ENCODE assay signal across 11 cellular contexts in the genomic region with DNA sequence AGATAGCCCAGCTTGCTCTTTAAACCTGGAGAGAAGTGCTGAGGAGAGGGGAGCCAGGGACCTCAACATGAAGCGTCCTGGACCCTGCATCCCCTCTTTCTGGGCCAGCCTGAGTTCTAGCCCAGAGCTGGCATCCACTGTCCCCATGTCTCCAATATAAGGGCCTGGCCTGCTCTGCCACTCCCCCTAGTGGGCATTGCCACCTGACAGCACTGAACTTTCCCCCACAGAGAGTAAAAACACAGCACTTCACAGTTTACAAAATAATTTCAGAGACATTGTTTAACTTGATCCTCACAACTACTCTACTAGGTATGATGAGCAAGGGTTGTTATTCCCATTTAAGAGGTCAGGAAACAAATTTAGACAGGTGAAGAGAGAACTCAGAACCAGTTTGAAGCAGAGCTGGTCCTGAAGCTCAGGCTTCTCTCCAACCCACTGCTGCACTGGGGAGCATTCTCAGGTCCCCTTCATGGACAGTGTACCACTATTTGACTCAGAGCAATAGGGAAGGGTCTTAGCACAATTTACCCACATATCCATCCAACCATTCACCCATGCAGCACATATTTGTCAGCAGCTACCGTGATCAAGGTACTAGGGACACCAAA.
DNase-seq lines count a peak whose midpoint lies in the region; ATAC-seq, FAIRE-seq and TF ChIP-seq lines count a peak whose summit lies in the region.
"Had no signal": no experiment of that assay in that cellular context is flagged by ENCODE, and none has a peak within 500 bp of the region (broad histone marks: within the 10 kb centered on the region; RNA-seq: fewer than 3 reads in every experiment).

No MANE protein-coding gene starts in this region.

- no peaks in the 10 kb centered on the region for H3K36me3 Mint-ChIP-seq in natural killer cell treated with Interleukin-12 subunit alpha and Interleukin-12 subunit beta and Interleukin-15 and Interleukin-18, amount 100 ng/mL, for 72 hours

- H3K4me3 ChIP-seq in astrocyte of the cerebellum (ENCODE audit: low read depth, low read length) (no peak overlapping the region), kidney (ENCODE audit: low read length in 2 of 2) (no peak overlapping the region)
- H3K4me3 ChIP-seq: BLaER1 treated with 17β-estradiol and CSF1 and Interleukin-3, amounts not matched to agents 10 nM and 100 nM had no signal

- FAIRE-seq in kidney (lab: Jason Lieb, UNC) (no peak), urothelium cell line (lab: Jason Lieb, UNC) (no peak)
- FAIRE-seq: TTC549 had no signal

- H3K4me3 Mint-ChIP-seq in natural killer cell treated with Interleukin-12 subunit alpha and Interleukin-12 subunit beta and Interleukin-15 and Interleukin-18, amount 100 ng/mL, for 72 hours, result no peak overlapping the region

- H3K27ac Mint-ChIP-seq in natural killer cell treated with Interleukin-12 subunit alpha and Interleukin-12 subunit beta and Interleukin-15 and Interleukin-18, amount 100 ng/mL, for 72 hours, result no peak overlapping the region

- no peaks in the 10 kb centered on the region for H3K9me3 Mint-ChIP-seq in natural killer cell treated with Interleukin-12 subunit alpha and Interleukin-12 subunit beta and Interleukin-15 and Interleukin-18, amount 100 ng/mL, for 72 hours

- H3K4me1 ChIP-seq in kidney (ENCODE audit: control insufficient read depth in 1 of 2, insufficient read depth in 1 of 2, low read depth in 1 of 2, low read length in 2 of 2), result no peaks in the 10 kb centered on the region
- H3K4me1 ChIP-seq: BLaER1 treated with 17β-estradiol and CSF1 and Interleukin-3, amounts not matched to agents 10 nM and 100 nM had no signal

- H3K9ac ChIP-seq in kidney (ENCODE audit: low read length in 2 of 2), result no peak overlapping the region
- H3K9ac ChIP-seq: BLaER1 treated with 17β-estradiol and CSF1 and Interleukin-3, amounts not matched to agents 10 nM and 100 nM had no signal

- intact Hi-C loops in kidney (cut with DNase I), result no loop called here

- no peaks in the 10 kb centered on the region for H3K4me1 Mint-ChIP-seq in natural killer cell treated with Interleukin-12 subunit alpha and Interleukin-12 subunit beta and Interleukin-15 and Interleukin-18, amount 100 ng/mL, for 72 hours (ENCODE audit: low read depth in 2 of 2)

- in situ Hi-C loops in astrocyte of the cerebellum (cut with HindIII; ENCODE audit: low sequenced_read_pairs), result no loop called here

- H3K36me3 ChIP-seq in kidney (ENCODE audit: control insufficient read depth in 1 of 2, insufficient read depth in 2 of 2, low read length in 2 of 2), result no peaks in the 10 kb centered on the region
- H3K36me3 ChIP-seq: BLaER1 treated with 17β-estradiol and CSF1 and Interleukin-3, amounts not matched to agents 10 nM and 100 nM; neutrophil had no signal

- no peaks in the 10 kb centered on the region for H3K9me3 ChIP-seq in kidney (ENCODE audit: control insufficient read depth in 1 of 2, low read length in 2 of 2)
- H3K9me3 ChIP-seq: BLaER1 treated with 17β-estradiol and CSF1 and Interleukin-3, amounts not matched to agents 10 nM and 100 nM; neutrophil had no signal

- TF ChIP-seq CTCF in astrocyte of the cerebellum (IDR thresholded peaks at IDR 0.05; ENCODE audit: low read depth, low read length, missing control alignments) (peak; percentile 64), kidney (IDR thresholded peaks at IDR 0.05; ENCODE audit: borderline replicate concordance, extremely low read depth, insufficient read depth) (peak; percentile 51)

- ATAC-seq in GM21717 (IDR thresholded peaks at IDR 0.05; ENCODE audit: unreplicated experiment), result peak; percentile 64
- no peak for ATAC-seq in natural killer cell treated with Interleukin-12 subunit alpha and Interleukin-12 subunit beta and Interleukin-15 and Interleukin-18, amount 100 ng/mL, for 72 hours

- H3K27ac ChIP-seq in kidney (ENCODE audit: low read depth in 2 of 2, low read length in 2 of 2), result no peak overlapping the region
- H3K27ac ChIP-seq: BLaER1 treated with 17β-estradiol and CSF1 and Interleukin-3, amounts not matched to agents 10 nM and 100 nM; neutrophil had no signal

- peaks cover 17 to 46% of the 10 kb centered on the region in 2 donors for H3K27me3 Mint-ChIP-seq in natural killer cell treated with Interleukin-12 subunit alpha and Interleukin-12 subunit beta and Interleukin-15 and Interleukin-18, amount 100 ng/mL, for 72 hours

- DNase-seq in NCI-H187 (lab: John Stamatoyannopoulos, UW) (peak; percentile 19 to 63), NCI-H187 treated with DMSO at 0.1 percent for 48 hours (lab: John Stamatoyannopoulos, UW) (no peak), NCI-H1694 treated with DMSO at 0.1 percent for 48 hours (lab: John Stamatoyannopoulos, UW) (peak; percentile 57), astrocyte of the cerebellum (ENCODE audit: low read depth) (no peak), kidney (no peak), urothelium cell line (ENCODE audit: low spot score) (peak; percentile 16)
- no peak for DNase-seq in natural killer cell treated with Interleukin-12 subunit alpha and Interleukin-12 subunit beta and Interleukin-15 and Interleukin-18, amount 100 ng/mL, for 72 hours (ENCODE audit: low spot score)

Comparison
In these comparisons a context has a peak if more than half of its experiments do, and no peak if none do; other contexts are left out.
1. DNase-seq: peak in NCI-H187 (2 of 2), NCI-H1694 treated with DMSO at 0.1 percent for 48 hours (single experiment) and urothelium cell line (single experiment); none in NCI-H187 treated with DMSO at 0.1 percent for 48 hours (single experiment), astrocyte of the cerebellum (single experiment), kidney (single experiment) and natural killer cell treated with Interleukin-12 subunit alpha and Interleukin-12 subunit beta and Interleukin-15 and Interleukin-18, amount 100 ng/mL, for 72 hours (single experiment).